In the genomic region with DNA sequence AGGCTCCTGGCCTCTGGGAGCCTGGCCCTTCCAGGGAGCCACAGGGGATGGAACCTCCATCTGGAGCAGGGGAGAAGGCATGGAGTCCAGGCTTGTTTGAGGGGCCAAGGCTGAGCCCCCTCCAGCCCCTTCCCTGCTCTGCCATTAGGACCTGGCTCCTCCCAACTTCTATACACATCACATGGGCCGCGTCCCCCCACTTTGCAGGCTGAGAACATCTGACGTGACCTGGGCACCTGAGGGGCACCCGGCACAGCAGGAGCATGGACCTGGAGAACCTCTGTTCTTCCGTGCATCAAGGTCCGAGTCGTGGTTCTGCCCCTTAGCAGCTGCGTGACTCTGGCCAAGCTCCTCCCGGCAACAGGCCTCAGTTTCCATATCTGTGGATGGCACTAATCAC, we compare ENCODE assay signal across 26 cellular contexts. TPM values are rescaled to one million over a fixed set of nuclear protein-coding genes. Genes with fewer than 3 reads are reported as not detected.
A peak's percentile ranks its signal among the peaks of the same experiment; 100 is the strongest.
DNase-seq lines count a peak whose midpoint lies in the region; ATAC-seq, FAIRE-seq and TF ChIP-seq lines count a peak whose summit lies in the region.
"Had no signal": no experiment of that assay in that cellular context is flagged by ENCODE, and none has a peak within 500 bp of the region (broad histone marks: within the 10 kb centered on the region; RNA-seq: fewer than 3 reads in every experiment).

No MANE protein-coding gene starts in this region.

- H3K4me1 ChIP-seq in NT2/D1 (ENCODE audit: insufficient read depth, insufficient read length) (peaks cover 46% of the 10 kb centered on the region), HepG2 (ENCODE audit: insufficient read depth, low read length) (no peaks in the 10 kb centered on the region), spleen (peaks cover 0 to 9% (median 3%) of the 10 kb centered on the region in 6 donors), esophagus muscularis mucosa (peaks cover 0 to 12% (median 8%) of the 10 kb centered on the region in 4 donors)
- H3K4me1 ChIP-seq: A549 had no signal

- TF ChIP-seq CTCF in HepG2 (CRISPR knock-in tag; IDR thresholded peaks at IDR 0.05) = no peak
- no peak for TF ChIP-seq CTCF in spleen (IDR thresholded peaks at IDR 0.05 in 8 of 11, conservative IDR thresholded peaks at IDR 0.05 in 3 of 11)
- no peak for TF ChIP-seq CTCF in esophagus muscularis mucosa (IDR thresholded peaks at IDR 0.05)

- no peaks in the 10 kb centered on the region for H3K79me2 ChIP-seq in HepG2 (ENCODE audit: insufficient read depth, low read length)

- H3K4me3 ChIP-seq in NT2/D1 (ENCODE audit: insufficient read length, low read depth) (no peak overlapping the region), HepG2 (replicated peaks in 1 of 3; ENCODE audit: insufficient read depth in 1 of 3, low read depth in 2 of 3, low read length in 3 of 3) (no peak overlapping the region), spleen (no peak overlapping the region), esophagus muscularis mucosa (no peak overlapping the region)
- H3K4me3 ChIP-seq: A549, GM12878 had no signal

- DNase-seq in Right ventricle myocardium inferior (ENCODE audit: missing footprints) = peak; percentile 60
- no peak for DNase-seq in cardiac septum (ENCODE audit: low spot score)
- DNase-seq in NT2/D1 (ENCODE audit: low read depth, low spot score) = no peak
- DNase-seq in HepG2 (ENCODE audit: low spot score) = no peak
- DNase-seq in spleen = peak; percentile 60
- DNase-seq in esophagus muscularis mucosa (ENCODE audit: extremely low spot score) = no peak
- DNase-seq in substantia nigra (lab: John Stamatoyannopoulos, UW) = no peak
- DNase-seq in epidermal melanocyte (ENCODE audit: insufficient read length, low spot score) = no peak
- DNase-seq: AML-193; CD8-positive, alpha-beta memory T cell; COR-L47; DMS 273 treated with DMSO at 0.1 percent for 48 hours; DMS53; DND-41; EL; HCEC 1CT had no signal

- H3K27me3 ChIP-seq in NT2/D1 (ENCODE audit: insufficient read depth, insufficient read length) (no peaks in the 10 kb centered on the region), HepG2 (ENCODE audit: control insufficient read depth in 1 of 2, insufficient read depth in 2 of 2, low read length in 2 of 2) (peaks cover 4 to 33% of the 10 kb centered on the region in 2 experiments), spleen (replicated peaks in 1 of 7) (peaks cover 0 to 24% (median 13%) of the 10 kb centered on the region in 7 donors), esophagus muscularis mucosa (peaks cover 0 to 32% (median 5%) of the 10 kb centered on the region in 4 donors)

- peak overlapping the region; percentile 51 for H3K9ac ChIP-seq in NT2/D1 (ENCODE audit: insufficient read length, low read depth)
- no peak overlapping the region for H3K9ac ChIP-seq in HepG2 (ENCODE audit: insufficient read depth, low read depth, low read length)

- 78% methylated on average over 6 of the region's 9 CpGs for WGBS in HepG2 (ENCODE audit: low lambda C conversion rate)
- 92 to 98% (median 96%) methylated on average over 8 to 9 of the region's 9 CpGs for WGBS in spleen, 5 donors
- WGBS in esophagus muscularis mucosa = 95% methylated on average over 7 of the region's 9 CpGs

- ATAC-seq in Right ventricle myocardium inferior = no peak
- ATAC-seq in HepG2 = 0 out of 3 replicates have a peak, but pooled peaks have one; percentile 20
- ATAC-seq: A549 had no signal

- H3K36me3 ChIP-seq in NT2/D1 (ENCODE audit: insufficient read depth, insufficient read length, low read length) = no peaks in the 10 kb centered on the region
- no peaks in the 10 kb centered on the region for H3K36me3 ChIP-seq in HepG2 (replicated peaks in 1 of 2; ENCODE audit: control insufficient read depth in 1 of 2, insufficient read depth in 2 of 2, low read length in 2 of 2)
- no peaks in the 10 kb centered on the region for H3K36me3 ChIP-seq in spleen
- no peaks in the 10 kb centered on the region for H3K36me3 ChIP-seq in esophagus muscularis mucosa

- TF ChIP-seq EP300 in HepG2 (IDR thresholded peaks at IDR 0.05; ENCODE audit: low read depth in 2 of 2, low read length in 2 of 2) (no peak), HepG2 (CRISPR knock-in tag; IDR thresholded peaks at IDR 0.05; ENCODE audit: borderline replicate concordance) (no peak), esophagus muscularis mucosa (IDR thresholded peaks at IDR 0.05) (no peak)

- H2AFZ ChIP-seq in HepG2 (ENCODE audit: low read length) = no peak overlapping the region

- CTCF ChIA-PET in HepG2 (lab: Yijun Ruan, JAX; ENCODE audit: low intra/inter-chr PET ratio, low total read pairs) = no interaction called here

- in situ Hi-C loops in HepG2 (cut with HindIII; ENCODE audit: extremely low pct_ligation_motif_present, low pct_unique_long_range_greater_than_20kb) = no loop called here

- TF ChIP-seq POLR2A in HepG2 (IDR thresholded peaks at IDR 0.05; ENCODE audit: insufficient read depth in 1 of 2, low read depth in 2 of 2, low read length in 2 of 2) = no peak
- no peak for TF ChIP-seq POLR2A in spleen (IDR thresholded peaks at IDR 0.05)
- no peak for TF ChIP-seq POLR2A in esophagus muscularis mucosa (IDR thresholded peaks at IDR 0.05; ENCODE audit: low read depth)

- FAIRE-seq in HepG2 (lab: Jason Lieb, UNC) = no peak
- FAIRE-seq: A549, GM12878, GM19239 had no signal

- H3K9me3 ChIP-seq in NT2/D1 (ENCODE audit: insufficient read depth, low read length) = no peaks in the 10 kb centered on the region
- H3K9me3 ChIP-seq in HepG2 (ENCODE audit: low read length) = no peaks in the 10 kb centered on the region
- H3K9me3 ChIP-seq in spleen = no peaks in the 10 kb centered on the region
- no peaks in the 10 kb centered on the region for H3K9me3 ChIP-seq in esophagus muscularis mucosa
- H3K9me3 ChIP-seq: A549 had no signal

- POLR2A ChIA-PET in HepG2 (lab: Yijun Ruan, JAX) = no interaction called here

- TF ChIP-seq RAD21 in HepG2 (CRISPR knock-in tag; IDR thresholded peaks at IDR 0.05) = no peak

- intact Hi-C loops in Right ventricle myocardium inferior (cut with DNase I) (no loop called here), cardiac septum (cut with DNase I) (no loop called here), HepG2 (cut with micrococcal nuclease; ENCODE audit: unreplicated experiment) (no loop called here), spleen (cut with DNase I; ENCODE audit: low total_unique reads) (no loop called here), esophagus muscularis mucosa (cut with DNase I) (no loop called here)

- H3K4me2 ChIP-seq in HepG2 (ENCODE audit: low read depth, low read length) = no peak overlapping the region
- H3K4me2 ChIP-seq: A549 had no signal

- no TSS peak for BruUV-seq in HepG2 (replicated peaks; lab: Mats Ljungman, UMichigan)

- H4K20me1 ChIP-seq in HepG2 (ENCODE audit: insufficient read depth, low read length) = no peaks in the 10 kb centered on the region

- H3K27ac ChIP-seq in HepG2 (ENCODE audit: extremely low read length, insufficient read depth, low read length) (no peak overlapping the region), spleen (no peak overlapping the region), esophagus muscularis mucosa (replicated peaks in 1 of 4) (no peak overlapping the region), substantia nigra (ENCODE audit: low read depth, low read length, poor library complexity, severe bottlenecking) (no peak overlapping the region)
- H3K27ac ChIP-seq: 22Rv1, A549, HL-60 had no signal

RNA-seq across cellular contexts. Expression of gene AIRE, which starts 3.9 kb away (rescaled TPM):
- total RNA-seq in Right ventricle myocardium inferior (not detected), cardiac septum (0.11 TPM), HepG2 (2016; rRNA removed; fragmentation: Illumina TruSeq; extraction: Trizol) (not detected in 2 replicates), spleen (under 1 TPM in 2 of 7 donors, not detected in 5; 0.10 to 0.16 TPM), esophagus muscularis mucosa (not detected)
- total RNA-seq in HepG2 (2016; cell fraction: cytosol; rRNA removed; fragmentation: Illumina TruSeq; extraction: Trizol; ENCODE audit: low read depth) = not detected in 2 replicates
- not detected in 2 replicates for total RNA-seq in HepG2 (2016; cell fraction: insoluble cytoplasmic fraction; rRNA removed; fragmentation: Illumina TruSeq; extraction: Trizol)
- not detected in 2 replicates for total RNA-seq in HepG2 (2016; cell fraction: membrane; rRNA removed; fragmentation: Illumina TruSeq; extraction: Trizol)
- total RNA-seq in HepG2 (2016; cell fraction: nucleus; rRNA removed; fragmentation: Illumina TruSeq; extraction: Trizol) = not detected in 2 replicates
- polyA plus RNA-seq in HepG2 (2011; rRNA removed) (not detected in 2 replicates), spleen (under 1 TPM in 2 of 3 donors, not detected in 1; 0.08 to 0.11 TPM)
- polyA plus RNA-seq in HepG2 (2011; cell fraction: cytosol; rRNA removed) = not detected in 2 replicates
- not detected in 2 replicates for polyA plus RNA-seq in HepG2 (2011; cell fraction: nucleus; rRNA removed)
- polyA plus RNA-seq in HepG2 (2012) = not detected in 2 replicates
- not detected in 2 replicates for polyA plus RNA-seq in HepG2 (2016; cell fraction: cytosol; fragmentation: Illumina TruSeq; extraction: Trizol; ENCODE audit: low read depth)
- not detected in 2 replicates for polyA plus RNA-seq in HepG2 (2016; cell fraction: insoluble cytoplasmic fraction; fragmentation: Illumina TruSeq; extraction: Trizol; ENCODE audit: low read depth)
- not detected in 2 replicates for polyA plus RNA-seq in HepG2 (2016; cell fraction: membrane; fragmentation: Illumina TruSeq; extraction: Trizol; ENCODE audit: low read depth)
- not detected in 2 replicates for polyA plus RNA-seq in HepG2 (2016; cell fraction: nucleus; fragmentation: Illumina TruSeq; extraction: Trizol; ENCODE audit: insufficient read depth, low read depth)
- 0.07 TPM in 1 of 2 replicates, not detected in the other for polyA minus RNA-seq in HepG2 (2011; rRNA and poly(A)+ RNA removed; ENCODE audit: low replicate concordance)
- polyA minus RNA-seq in HepG2 (2011; cell fraction: cytosol; rRNA and poly(A)+ RNA removed) = not detected in 2 replicates
- polyA minus RNA-seq in HepG2 (2011; cell fraction: nucleus; rRNA and poly(A)+ RNA removed) = not detected in 2 replicates
- total RNA-seq: CD8-positive, alpha-beta memory T cell; H4; HT1080 had no signal
- polyA plus RNA-seq: A549 had no signal

RNA-seq across cellular contexts. Expression of gene PFKL, which starts 18.1 kb away (rescaled TPM):
- total RNA-seq in Right ventricle myocardium inferior (52.5 TPM), cardiac septum (60.3 TPM), HepG2 (2016; rRNA removed; fragmentation: Illumina TruSeq; extraction: Trizol) (87.6 and 106 TPM in 2 replicates), spleen (100 to 1,000 TPM in 5 of 7 donors, 10 to 100 TPM in 2; 88.1 to 145 (median 126) TPM), esophagus muscularis mucosa (100 to 1,000 TPM in 1 of 4 donors, 10 to 100 TPM in 3; 61.5 to 109 (median 83.4) TPM)
- total RNA-seq in HepG2 (2016; cell fraction: cytosol; rRNA removed; fragmentation: Illumina TruSeq; extraction: Trizol; ENCODE audit: low read depth) = 13.9 and 14.6 TPM in 2 replicates
- total RNA-seq in HepG2 (2016; cell fraction: insoluble cytoplasmic fraction; rRNA removed; fragmentation: Illumina TruSeq; extraction: Trizol) = 76.5 and 112 TPM in 2 replicates
- 27.9 TPM in 2 replicates for total RNA-seq in HepG2 (2016; cell fraction: membrane; rRNA removed; fragmentation: Illumina TruSeq; extraction: Trizol)
- 51.1 and 56.0 TPM in 2 replicates for total RNA-seq in HepG2 (2016; cell fraction: nucleus; rRNA removed; fragmentation: Illumina TruSeq; extraction: Trizol)
- polyA plus RNA-seq in HepG2 (2011; rRNA removed) (92.8 and 113 TPM in 2 replicates), spleen (100 to 1,000 TPM in 1 of 3 donors, 10 to 100 TPM in 2; 65.9 to 113 (median 84.4) TPM)
- 71.8 and 109 TPM in 2 replicates for polyA plus RNA-seq in HepG2 (2011; cell fraction: cytosol; rRNA removed)
- polyA plus RNA-seq in HepG2 (2011; cell fraction: nucleus; rRNA removed) = 444 and 640 TPM in 2 replicates
- polyA plus RNA-seq in HepG2 (2012) = 83.1 and 108 TPM in 2 replicates
- 10.0 and 11.5 TPM in 2 replicates for polyA plus RNA-seq in HepG2 (2016; cell fraction: cytosol; fragmentation: Illumina TruSeq; extraction: Trizol; ENCODE audit: low read depth)
- polyA plus RNA-seq in HepG2 (2016; cell fraction: insoluble cytoplasmic fraction; fragmentation: Illumina TruSeq; extraction: Trizol; ENCODE audit: low read depth) = 69.5 and 87.4 TPM in 2 replicates
- polyA plus RNA-seq in HepG2 (2016; cell fraction: membrane; fragmentation: Illumina TruSeq; extraction: Trizol; ENCODE audit: low read depth) = 16.7 and 19.2 TPM in 2 replicates
- polyA plus RNA-seq in HepG2 (2016; cell fraction: nucleus; fragmentation: Illumina TruSeq; extraction: Trizol; ENCODE audit: insufficient read depth, low read depth) = 107 and 115 TPM in 2 replicates
- polyA minus RNA-seq in HepG2 (2011; rRNA and poly(A)+ RNA removed; ENCODE audit: low replicate concordance) = 90.7 and 203 TPM in 2 replicates
- polyA minus RNA-seq in HepG2 (2011; cell fraction: cytosol; rRNA and poly(A)+ RNA removed) = 72.1 and 83.6 TPM in 2 replicates
- polyA minus RNA-seq in HepG2 (2011; cell fraction: nucleus; rRNA and poly(A)+ RNA removed) = 51.9 and 52.8 TPM in 2 replicates

RNA-seq across cellular contexts. Expression of gene DNMT3L, which starts 20.1 kb away (rescaled TPM):
- total RNA-seq in Right ventricle myocardium inferior = not detected
- not detected for total RNA-seq in cardiac septum
- total RNA-seq in HepG2 (2016; rRNA removed; fragmentation: Illumina TruSeq; extraction: Trizol) = 1.7 TPM in 1 of 2 replicates, not detected in the other
- 1.1 and 1.6 TPM in 2 replicates for total RNA-seq in HepG2 (2016; cell fraction: cytosol; rRNA removed; fragmentation: Illumina TruSeq; extraction: Trizol; ENCODE audit: low read depth)
- 1.00 TPM in 1 of 2 replicates, not detected in the other for total RNA-seq in HepG2 (2016; cell fraction: insoluble cytoplasmic fraction; rRNA removed; fragmentation: Illumina TruSeq; extraction: Trizol)
- total RNA-seq in HepG2 (2016; cell fraction: membrane; rRNA removed; fragmentation: Illumina TruSeq; extraction: Trizol) = 0.43 and 1.0 TPM in 2 replicates
- not detected in 2 replicates for total RNA-seq in HepG2 (2016; cell fraction: nucleus; rRNA removed; fragmentation: Illumina TruSeq; extraction: Trizol)
- polyA plus RNA-seq in HepG2 (2011; rRNA removed) = 0.75 and 1.4 TPM in 2 replicates
- polyA plus RNA-seq in HepG2 (2011; cell fraction: cytosol; rRNA removed) = 0.68 and 0.91 TPM in 2 replicates
- 1.1 TPM in 1 of 2 replicates, not detected in the other for polyA plus RNA-seq in HepG2 (2011; cell fraction: nucleus; rRNA removed)
- 1.4 and 2.8 TPM in 2 replicates for polyA plus RNA-seq in HepG2 (2012)
- polyA plus RNA-seq in HepG2 (2016; cell fraction: cytosol; fragmentation: Illumina TruSeq; extraction: Trizol; ENCODE audit: low read depth) = 0.92 and 3.0 TPM in 2 replicates
- 1.4 TPM in 1 of 2 replicates, not detected in the other for polyA plus RNA-seq in HepG2 (2016; cell fraction: insoluble cytoplasmic fraction; fragmentation: Illumina TruSeq; extraction: Trizol; ENCODE audit: low read depth)
- 0.76 and 1.1 TPM in 2 replicates for polyA plus RNA-seq in HepG2 (2016; cell fraction: membrane; fragmentation: Illumina TruSeq; extraction: Trizol; ENCODE audit: low read depth)
- polyA plus RNA-seq in HepG2 (2016; cell fraction: nucleus; fragmentation: Illumina TruSeq; extraction: Trizol; ENCODE audit: insufficient read depth, low read depth) = not detected in 2 replicates
- polyA minus RNA-seq in HepG2 (2011; rRNA and poly(A)+ RNA removed; ENCODE audit: low replicate concordance) = not detected in 2 replicates
- polyA minus RNA-seq in HepG2 (2011; cell fraction: cytosol; rRNA and poly(A)+ RNA removed) = not detected in 2 replicates
- polyA minus RNA-seq in HepG2 (2011; cell fraction: nucleus; rRNA and poly(A)+ RNA removed) = not detected in 2 replicates
- total RNA-seq in spleen = not detected
- polyA plus RNA-seq in spleen = not detected
- total RNA-seq in esophagus muscularis mucosa = not detected
- total RNA-seq: CD8-positive, alpha-beta memory T cell; GM12878; H4; HT1080 had no signal
- polyA plus RNA-seq: A549; BJ; CD8-positive, alpha-beta memory T cell; GM12878; IgD-negative memory B cell had no signal

RNA-seq across cellular contexts. Expression of gene ICOSLG, which starts 41.1 kb away (rescaled TPM):
- total RNA-seq in Right ventricle myocardium inferior (4.9 TPM), cardiac septum (1.5 TPM), HepG2 (2016; rRNA removed; fragmentation: Illumina TruSeq; extraction: Trizol) (0.45 and 0.51 TPM in 2 replicates), spleen (10 to 100 TPM in 2 of 7 donors, 1 to 10 TPM in 5; 4.4 to 17.5 (median 8.5) TPM), esophagus muscularis mucosa (1 to 10 TPM in 2 of 4 donors, under 1 TPM in 2; 0.42 to 1.7 (median 0.95) TPM)
- total RNA-seq in HepG2 (2016; cell fraction: cytosol; rRNA removed; fragmentation: Illumina TruSeq; extraction: Trizol; ENCODE audit: low read depth) = 0.35 and 0.40 TPM in 2 replicates
- total RNA-seq in HepG2 (2016; cell fraction: insoluble cytoplasmic fraction; rRNA removed; fragmentation: Illumina TruSeq; extraction: Trizol) = 0.56 and 0.64 TPM in 2 replicates
- 0.68 and 0.72 TPM in 2 replicates for total RNA-seq in HepG2 (2016; cell fraction: membrane; rRNA removed; fragmentation: Illumina TruSeq; extraction: Trizol)
- 1.1 and 1.4 TPM in 2 replicates for total RNA-seq in HepG2 (2016; cell fraction: nucleus; rRNA removed; fragmentation: Illumina TruSeq; extraction: Trizol)
- polyA plus RNA-seq in HepG2 (2011; rRNA removed) (1.3 and 2.9 TPM in 2 replicates), spleen (1 to 10 TPM; 1.9 to 6.6 (median 3.7) TPM)
- polyA plus RNA-seq in HepG2 (2011; cell fraction: cytosol; rRNA removed) = 0.89 and 1.0 TPM in 2 replicates
- polyA plus RNA-seq in HepG2 (2011; cell fraction: nucleus; rRNA removed) = 3.2 and 5.2 TPM in 2 replicates
- polyA plus RNA-seq in HepG2 (2012) = 1.7 and 3.3 TPM in 2 replicates
- polyA plus RNA-seq in HepG2 (2016; cell fraction: cytosol; fragmentation: Illumina TruSeq; extraction: Trizol; ENCODE audit: low read depth) = 0.43 and 0.44 TPM in 2 replicates
- polyA plus RNA-seq in HepG2 (2016; cell fraction: insoluble cytoplasmic fraction; fragmentation: Illumina TruSeq; extraction: Trizol; ENCODE audit: low read depth) = 0.75 and 1.0 TPM in 2 replicates
- polyA plus RNA-seq in HepG2 (2016; cell fraction: membrane; fragmentation: Illumina TruSeq; extraction: Trizol; ENCODE audit: low read depth) = 0.55 and 0.57 TPM in 2 replicates
- polyA plus RNA-seq in HepG2 (2016; cell fraction: nucleus; fragmentation: Illumina TruSeq; extraction: Trizol; ENCODE audit: insufficient read depth, low read depth) = 2.5 and 3.0 TPM in 2 replicates
- 3.6 and 4.8 TPM in 2 replicates for polyA minus RNA-seq in HepG2 (2011; rRNA and poly(A)+ RNA removed; ENCODE audit: low replicate concordance)
- polyA minus RNA-seq in HepG2 (2011; cell fraction: cytosol; rRNA and poly(A)+ RNA removed) = 0.79 and 2.8 TPM in 2 replicates
- polyA minus RNA-seq in HepG2 (2011; cell fraction: nucleus; rRNA and poly(A)+ RNA removed) = 1.4 and 2.4 TPM in 2 replicates
- total RNA-seq: G401 had no signal

RNA-seq across cellular contexts. Expression of gene CFAP410, which starts 57.4 kb away (rescaled TPM):
- total RNA-seq in Right ventricle myocardium inferior (16.8 TPM), cardiac septum (15.8 TPM), HepG2 (2016; rRNA removed; fragmentation: Illumina TruSeq; extraction: Trizol) (13.1 and 20.1 TPM in 2 replicates), spleen (10 to 100 TPM; 26.2 to 34.3 (median 32.3) TPM), esophagus muscularis mucosa (10 to 100 TPM; 26.6 to 43.5 (median 32.3) TPM)
- total RNA-seq in HepG2 (2016; cell fraction: cytosol; rRNA removed; fragmentation: Illumina TruSeq; extraction: Trizol; ENCODE audit: low read depth) = 16.2 and 18.7 TPM in 2 replicates
- 11.7 and 23.2 TPM in 2 replicates for total RNA-seq in HepG2 (2016; cell fraction: insoluble cytoplasmic fraction; rRNA removed; fragmentation: Illumina TruSeq; extraction: Trizol)
- total RNA-seq in HepG2 (2016; cell fraction: membrane; rRNA removed; fragmentation: Illumina TruSeq; extraction: Trizol) = 22.7 and 31.0 TPM in 2 replicates
- 15.4 and 16.3 TPM in 2 replicates for total RNA-seq in HepG2 (2016; cell fraction: nucleus; rRNA removed; fragmentation: Illumina TruSeq; extraction: Trizol)
- polyA plus RNA-seq in HepG2 (2011; rRNA removed) (8.0 and 13.1 TPM in 2 replicates), spleen (10 to 100 TPM; 41.5 to 79.8 (median 70.9) TPM)
- polyA plus RNA-seq in HepG2 (2011; cell fraction: cytosol; rRNA removed) = 6.8 and 14.6 TPM in 2 replicates
- polyA plus RNA-seq in HepG2 (2011; cell fraction: nucleus; rRNA removed) = 84.7 and 108 TPM in 2 replicates
- 7.4 and 9.9 TPM in 2 replicates for polyA plus RNA-seq in HepG2 (2012)
- 17.7 and 23.4 TPM in 2 replicates for polyA plus RNA-seq in HepG2 (2016; cell fraction: cytosol; fragmentation: Illumina TruSeq; extraction: Trizol; ENCODE audit: low read depth)
- 12.0 and 13.3 TPM in 2 replicates for polyA plus RNA-seq in HepG2 (2016; cell fraction: insoluble cytoplasmic fraction; fragmentation: Illumina TruSeq; extraction: Trizol; ENCODE audit: low read depth)
- polyA plus RNA-seq in HepG2 (2016; cell fraction: membrane; fragmentation: Illumina TruSeq; extraction: Trizol; ENCODE audit: low read depth) = 19.5 and 21.9 TPM in 2 replicates
- polyA plus RNA-seq in HepG2 (2016; cell fraction: nucleus; fragmentation: Illumina TruSeq; extraction: Trizol; ENCODE audit: insufficient read depth, low read depth) = 26.7 and 31.2 TPM in 2 replicates
- polyA minus RNA-seq in HepG2 (2011; rRNA and poly(A)+ RNA removed; ENCODE audit: low replicate concordance) = 3.6 and 9.9 TPM in 2 replicates
- polyA minus RNA-seq in HepG2 (2011; cell fraction: cytosol; rRNA and poly(A)+ RNA removed) = 3.6 and 4.5 TPM in 2 replicates
- 13.3 and 17.1 TPM in 2 replicates for polyA minus RNA-seq in HepG2 (2011; cell fraction: nucleus; rRNA and poly(A)+ RNA removed)

Comparison
In these comparisons a context has a peak if more than half of its experiments do, and no peak if none do; other contexts are left out.
1. DNase-seq: peak in Right ventricle myocardium inferior (single experiment) and spleen (single experiment); none in cardiac septum (single experiment), NT2/D1 (single experiment), HepG2 (single experiment), esophagus muscularis mucosa (single experiment), substantia nigra (0 of 49) and epidermal melanocyte (single experiment).